Comparison of ENCODE assay signal across 8 cellular contexts in genomic region chr4:88659061-88659889, GRCh38. TPM values are rescaled to one million over a fixed set of nuclear protein-coding genes. Genes with fewer than 3 reads are reported as not detected.
A peak's percentile ranks its signal among the peaks of the same experiment; 100 is the strongest.
DNase-seq lines count a peak whose midpoint lies in the region; ATAC-seq, FAIRE-seq and TF ChIP-seq lines count a peak whose summit lies in the region.

No MANE protein-coding gene starts in this region.

- DNase-seq in SIG-M5 treated with dmso at 0.1 percent for 504 hours (lab: John Stamatoyannopoulos, UW; ENCODE audit: unreplicated experiment): peak; percentile 46
- DNase-seq in SIG-M5 (lab: John Stamatoyannopoulos, UW): no peak
- DNase-seq in RWPE2 (ENCODE audit: low spot score): no peak
- peak in 1 of 2 donors; percentile 21 for DNase-seq in breast epithelium (ENCODE audit: low spot score in 2 of 2)
- DNase-seq in stimulated activated CD4-positive, alpha-beta T cell treated with anti-CD3 and anti-CD28 coated beads, Interleukin-4, amount 100 ng/mL, for 24 hours: peak; percentile 42

- TF ChIP-seq POLR2A in breast epithelium (IDR thresholded peaks at IDR 0.05): no peak

- H3K4me3 ChIP-seq in RWPE2 (ENCODE audit: severe bottlenecking) (no peak overlapping the region), breast epithelium (no peak overlapping the region)

- H3K9me3 ChIP-seq in RWPE2 (ENCODE audit: severe bottlenecking): no peaks in the 10 kb centered on the region
- H3K9me3 ChIP-seq in breast epithelium: no peaks in the 10 kb centered on the region

- H3K36me3 ChIP-seq in RWPE2 (ENCODE audit: low read depth) (peaks cover 66% of the 10 kb centered on the region), breast epithelium (no peaks in the 10 kb centered on the region)

- peak; percentile 91 for TF ChIP-seq CTCF in RWPE2 (IDR thresholded peaks at IDR 0.05; ENCODE audit: poor library complexity, severe bottlenecking)
- TF ChIP-seq CTCF in breast epithelium (IDR thresholded peaks at IDR 0.05): peak; percentile 42 to 60 (median 53)

- intact Hi-C loops in breast epithelium (cut with DNase I; ENCODE audit: low total_unique reads): no loop called here

- no peaks in the 10 kb centered on the region for H3K27me3 ChIP-seq in RWPE2 (ENCODE audit: insufficient read depth, poor library complexity, severe bottlenecking)
- H3K27me3 ChIP-seq in breast epithelium: no peaks in the 10 kb centered on the region

- peaks cover 35% of the 10 kb centered on the region for H3K4me1 ChIP-seq in RWPE2 (ENCODE audit: insufficient read depth, poor library complexity, severe bottlenecking)
- H3K4me1 ChIP-seq in breast epithelium: no peaks in the 10 kb centered on the region

- peak overlapping the region; percentile 63 for H3K27ac ChIP-seq in RWPE2 (ENCODE audit: poor library complexity, severe bottlenecking)
- H3K27ac ChIP-seq in breast epithelium: peak overlapping the region in 1 of 2 donors; percentile 16

- ATAC-seq in GM19467 (IDR thresholded peaks at IDR 0.05; ENCODE audit: unreplicated experiment) (peak; percentile 71), HG03457 (IDR thresholded peaks at IDR 0.05; ENCODE audit: unreplicated experiment) (peak; percentile 87), RWPE2 (ENCODE audit: low read depth) (peak; percentile 92)

- FAIRE-seq in islet of Langerhans (lab: Jason Lieb, UNC): peak; percentile 95

RNA-seq across cellular contexts. Expression of gene NAP1L5, which starts 38.4 kb away (rescaled TPM):
- total RNA-seq in breast epithelium: 10 to 100 TPM in 1 of 3 donors, 1 to 10 TPM in 2; 5.9 to 10.5 (median 7.0) TPM

Comparison
In these comparisons a context has a peak if more than half of its experiments do, and no peak if none do; other contexts are left out.
1. DNase-seq: peak in SIG-M5 treated with dmso at 0.1 percent for 504 hours (single experiment) and stimulated activated CD4-positive, alpha-beta T cell treated with anti-CD3 and anti-CD28 coated beads, Interleukin-4, amount 100 ng/mL, for 24 hours (single experiment); none in SIG-M5 (single experiment) and RWPE2 (single experiment).
2. Peak in every context shown above with its lines, with median percentiles within 50 percentile points of each other: ATAC-seq.